ENCODE assay signal across 31 cellular contexts in the genomic region with DNA sequence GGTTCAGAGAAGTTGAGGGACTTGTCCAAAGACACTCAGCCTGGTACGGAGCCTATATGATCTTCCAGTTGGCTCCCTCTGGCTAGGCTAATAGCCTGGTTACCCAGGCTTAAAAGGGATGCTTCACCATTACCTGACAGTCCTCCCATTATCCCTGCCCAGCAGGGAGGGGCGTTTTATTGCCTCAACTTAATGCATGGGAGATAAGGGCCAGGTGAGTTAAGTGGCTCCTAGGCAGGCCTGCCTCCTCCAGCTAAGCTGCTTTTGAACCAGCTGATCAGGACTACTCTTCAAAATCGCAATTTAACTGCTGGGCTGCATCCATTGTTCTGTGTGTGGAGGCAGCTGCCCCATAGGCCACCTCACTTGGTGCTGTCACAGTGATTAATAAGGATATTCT. TPM values are rescaled to one million over a fixed set of nuclear protein-coding genes. Genes with fewer than 3 reads are reported as not detected.
DNase-seq lines count a peak whose midpoint lies in the region; TF ChIP-seq lines count a peak whose summit lies in the region.
"Had no signal": no experiment of that assay in that cellular context is flagged by ENCODE, and none has a peak within 500 bp of the region (broad histone marks: within the 10 kb centered on the region; RNA-seq: fewer than 3 reads in every experiment).

No MANE protein-coding gene starts in this region.

- 77 to 93% methylated on average over 3 of the region's 3 CpGs for WGBS in lower leg skin, 2 donors

- peaks cover 11% of the 10 kb centered on the region for H3K36me3 Mint-ChIP-seq in activated naive CD4-positive, alpha-beta T cell treated with anti-CD3 and anti-CD28 coated beads, Interleukin-2, amount 10 ng/mL, durations not matched to agents 7 days and 5 days
- no peaks in the 10 kb centered on the region for H3K36me3 Mint-ChIP-seq in activated naive CD4-positive, alpha-beta T cell treated with anti-CD3 and anti-CD28 coated beads for 36 hours (ENCODE audit: low read depth)
- H3K36me3 Mint-ChIP-seq: naive B cell had no signal

- H3K27ac Mint-ChIP-seq in activated naive CD4-positive, alpha-beta T cell treated with anti-CD3 and anti-CD28 coated beads, Interleukin-2, amount 10 ng/mL, durations not matched to agents 7 days and 5 days = peak overlapping the region; percentile 77
- no peak overlapping the region for H3K27ac Mint-ChIP-seq in activated naive CD4-positive, alpha-beta T cell treated with anti-CD3 and anti-CD28 coated beads for 36 hours
- H3K27ac Mint-ChIP-seq: activated naive CD8-positive, alpha-beta T cell treated with anti-CD3 and anti-CD28 coated beads, Interleukin-2, amount 10 ng/mL, durations not matched to agents 7 days and 5 days; activated T-cell treated with anti-CD3 and anti-CD28 coated beads, Interleukin-2, amount 50 U/mL, for 72 hours; T-helper 1 cell treated with Interleukin-12 subunit alpha and Interleukin-12 subunit beta and Interleukin-4 antibody, amounts not matched to agents 30 μg/mL and 1 μg/mL, for 36 hours had no signal

- TF ChIP-seq POLR2A in lower leg skin (IDR thresholded peaks at IDR 0.05) = no peak

- CTCF ChIA-PET in activated naive CD4-positive, alpha-beta T cell treated with anti-CD3 and anti-CD28 coated beads, Interleukin-2, amount 10 ng/mL, durations not matched to agents 7 days and 5 days (lab: Charles Lee) = interaction anchor here (1.1 to 5.1 kb wide), 3 partner anchors 24 to 100 kb away, joined by 4 to 24 read pairs (median 8); no protein-coding TSS in a partner anchor
- CTCF ChIA-PET in activated naive CD4-positive, alpha-beta T cell treated with anti-CD3 and anti-CD28 coated beads for 36 hours (lab: Charles Lee) = interaction anchor here (1.0 to 5.2 kb wide), 3 partner anchors 24 to 109 kb away, joined by 3 to 28 read pairs (median 11); no protein-coding TSS in a partner anchor

- in situ Hi-C loops in G401 (cut with HindIII; ENCODE audit: low sequenced_read_pairs) = no loop called here

- H3K4me1 Mint-ChIP-seq in activated naive CD4-positive, alpha-beta T cell treated with anti-CD3 and anti-CD28 coated beads, Interleukin-2, amount 10 ng/mL, durations not matched to agents 7 days and 5 days = peaks cover 48% of the 10 kb centered on the region
- H3K4me1 Mint-ChIP-seq in activated naive CD4-positive, alpha-beta T cell treated with anti-CD3 and anti-CD28 coated beads for 36 hours (ENCODE audit: low read depth) = peaks cover 63% of the 10 kb centered on the region

- intact Hi-C loops in activated naive CD4-positive, alpha-beta T cell treated with anti-CD3 and anti-CD28 coated beads for 36 hours (cut with micrococcal nuclease) = no loop called here
- intact Hi-C loops in lower leg skin (cut with DNase I; ENCODE audit: low total_unique reads) = no loop called here

- no peak overlapping the region for H3K4me3 Mint-ChIP-seq in activated naive CD4-positive, alpha-beta T cell treated with anti-CD3 and anti-CD28 coated beads, Interleukin-2, amount 10 ng/mL, durations not matched to agents 7 days and 5 days
- no peak overlapping the region for H3K4me3 Mint-ChIP-seq in activated naive CD4-positive, alpha-beta T cell treated with anti-CD3 and anti-CD28 coated beads for 36 hours
- H3K4me3 Mint-ChIP-seq: activated naive CD8-positive, alpha-beta T cell treated with anti-CD3 and anti-CD28 coated beads, Interleukin-2, amount 10 ng/mL, durations not matched to agents 7 days and 5 days; activated T-cell treated with anti-CD3 and anti-CD28 coated beads, Interleukin-2, amount 50 U/mL, for 72 hours; naive B cell; T-helper 1 cell treated with Interleukin-12 subunit alpha and Interleukin-12 subunit beta and Interleukin-4 antibody, amounts not matched to agents 30 μg/mL and 1 μg/mL, for 36 hours had no signal

- no peaks in the 10 kb centered on the region for H3K27me3 Mint-ChIP-seq in activated naive CD4-positive, alpha-beta T cell treated with anti-CD3 and anti-CD28 coated beads, Interleukin-2, amount 10 ng/mL, durations not matched to agents 7 days and 5 days
- no peaks in the 10 kb centered on the region for H3K27me3 Mint-ChIP-seq in activated naive CD4-positive, alpha-beta T cell treated with anti-CD3 and anti-CD28 coated beads for 36 hours (ENCODE audit: low read depth)

- no peak for TF ChIP-seq CTCF in lower leg skin (IDR thresholded peaks at IDR 0.05)

- no peak overlapping the region for H3K4me3 ChIP-seq in lower leg skin (ENCODE audit: low read depth, poor library complexity, severe bottlenecking)
- H3K4me3 ChIP-seq: heart right ventricle, K562, MG63, SJCRH30, spleen, tibial artery had no signal

- peaks cover 2% of the 10 kb centered on the region for H3K9me3 Mint-ChIP-seq in activated naive CD4-positive, alpha-beta T cell treated with anti-CD3 and anti-CD28 coated beads, Interleukin-2, amount 10 ng/mL, durations not matched to agents 7 days and 5 days
- H3K9me3 Mint-ChIP-seq in activated naive CD4-positive, alpha-beta T cell treated with anti-CD3 and anti-CD28 coated beads for 36 hours = no peaks in the 10 kb centered on the region
- H3K9me3 Mint-ChIP-seq: activated naive CD8-positive, alpha-beta T cell treated with anti-CD3 and anti-CD28 coated beads, Interleukin-2, amount 10 ng/mL, durations not matched to agents 7 days and 5 days; activated T-cell treated with anti-CD3 and anti-CD28 coated beads, Interleukin-2, amount 50 U/mL, for 72 hours; naive B cell; T-helper 1 cell treated with Interleukin-12 subunit alpha and Interleukin-12 subunit beta and Interleukin-4 antibody, amounts not matched to agents 30 μg/mL and 1 μg/mL, for 36 hours had no signal

- no peak for DNase-seq in activated naive CD4-positive, alpha-beta T cell treated with anti-CD3 and anti-CD28 coated beads, Interleukin-2, amount 10 ng/mL, durations not matched to agents 7 days and 5 days
- no peak for DNase-seq in activated naive CD4-positive, alpha-beta T cell treated with anti-CD3 and anti-CD28 coated beads for 36 hours
- peak; percentile 85 to 92 for DNase-seq in NCI-H187 (lab: John Stamatoyannopoulos, UW)
- peak; percentile 91 for DNase-seq in NCI-H748 (lab: John Stamatoyannopoulos, UW; ENCODE audit: unreplicated experiment)
- DNase-seq in lower leg skin (ENCODE audit: low spot score in 2 of 2) = no peak
- DNase-seq in SHP77 treated with DMSO at 0.1 percent for 48 hours (lab: John Stamatoyannopoulos, UW) = no peak
- DNase-seq in SW 1271 (lab: John Stamatoyannopoulos, UW) = no peak
- DNase-seq in G401 (ENCODE audit: low spot score) = no peak
- DNase-seq: activated CD4-positive, alpha-beta T cell treated with anti-CD3 and anti-CD28 coated beads for 48 hours; activated naive CD8-positive, alpha-beta T cell treated with anti-CD3 and anti-CD28 coated beads, Interleukin-2, amount 10 ng/mL, durations not matched to agents 7 days and 5 days; activated T-cell treated with anti-CD3 and anti-CD28 coated beads, Interleukin-2, amount 50 U/mL, for 72 hours; BE2C; Calu3; cerebellar nuclear complex; erythroblast; foreskin fibroblast; H7; heart right ventricle; left cardiac atrium; mesenchymal stem cell; MG63; naive B cell; NCI-H2029; retina; SJCRH30; spleen; stimulated activated CD4-positive, alpha-beta T cell treated with anti-CD3 and anti-CD28 coated beads, Interleukin-4, amount 100 ng/mL, for 24 hours; stimulated activated naive CD8-positive, alpha-beta T cell treated with anti-CD3 and anti-CD28 coated beads, Interleukin-15, Interleukin-2, amounts not matched to agents 100 U/mL and 50 U/mL, for 24 hours had no signal

RNA-seq across cellular contexts. Expression of gene SMPD3, which starts 27.9 kb away (rescaled TPM):
- under 1 TPM; 0.40 to 0.67 TPM for total RNA-seq in activated naive CD4-positive, alpha-beta T cell treated with anti-CD3 and anti-CD28 coated beads for 36 hours
- total RNA-seq in lower leg skin = 100 to 1,000 TPM in 1 of 4 donors, 10 to 100 TPM in 3; 30.2 to 135 (median 58.3) TPM
- total RNA-seq in G401 (2014; rRNA removed; shearing (Covaris generic)) = 0.03 and 0.18 TPM in 2 replicates

Comparison
In these comparisons a context has a peak if more than half of its experiments do, and no peak if none do; other contexts are left out.
1. DNase-seq: peak in NCI-H187 (2 of 2) and NCI-H748 (single experiment); none in activated naive CD4-positive, alpha-beta T cell treated with anti-CD3 and anti-CD28 coated beads, Interleukin-2, amount 10 ng/mL, durations not matched to agents 7 days and 5 days (single experiment), activated naive CD4-positive, alpha-beta T cell treated with anti-CD3 and anti-CD28 coated beads for 36 hours (single experiment), lower leg skin (0 of 2), SHP77 treated with DMSO at 0.1 percent for 48 hours (single experiment), SW 1271 (0 of 2) and G401 (single experiment).
2. RNA of gene SMPD3, which starts 27.9 kb away (total RNA-seq): 30.2 to 135 TPM in lower leg skin; 0.40 to 0.67 TPM in activated naive CD4-positive, alpha-beta T cell treated with anti-CD3 and anti-CD28 coated beads for 36 hours and 0.03 to 0.18 TPM in G401; every median in the first group is over 10 times any median in the second.